In the genomic region with DNA sequence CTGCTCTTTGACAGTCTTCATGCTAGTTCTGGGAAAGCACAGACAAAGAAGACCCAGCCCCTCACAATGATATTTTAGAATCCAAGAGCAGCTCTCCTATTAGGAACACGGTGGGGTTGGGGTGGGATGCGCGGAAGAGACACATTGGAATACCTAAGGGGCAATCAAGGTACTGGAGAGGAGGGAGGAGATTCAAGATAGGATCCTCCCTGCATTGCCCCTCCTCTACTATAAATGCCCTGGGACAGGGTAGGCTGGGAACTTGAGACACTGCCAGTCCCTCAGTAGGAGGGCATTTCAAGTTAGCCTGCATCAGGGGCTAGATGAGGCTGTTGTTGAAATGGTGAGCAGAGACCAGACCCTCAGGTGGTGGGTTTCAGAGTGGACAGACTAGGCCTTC, we compare ENCODE assay signal across 8 cellular contexts. TPM values are rescaled to one million over a fixed set of nuclear protein-coding genes. Genes with fewer than 3 reads are reported as not detected.
"Had no signal": no experiment of that assay in that cellular context is flagged by ENCODE, and none has a peak within 500 bp of the region (broad histone marks: within the 10 kb centered on the region; RNA-seq: fewer than 3 reads in every experiment).

No MANE protein-coding gene starts in this region.

- DNase-seq: GDM1, GF-D8 had no signal

- ATAC-seq: GM12878 had no signal

- H3K4me3 ChIP-seq: GM12878 had no signal

- FAIRE-seq: G401.6, GM12878, GM12892, GM18507, GM19239 had no signal

RNA-seq across cellular contexts. Expression of a gene that starts 5.1 kb away (rescaled TPM):
- total RNA-seq: G401 had no signal

RNA-seq across cellular contexts. Expression of a gene that starts 49.0 kb away (rescaled TPM):
- total RNA-seq: G401 had no signal
